26 cellular contexts compared by ENCODE assay signal in the genomic region with DNA sequence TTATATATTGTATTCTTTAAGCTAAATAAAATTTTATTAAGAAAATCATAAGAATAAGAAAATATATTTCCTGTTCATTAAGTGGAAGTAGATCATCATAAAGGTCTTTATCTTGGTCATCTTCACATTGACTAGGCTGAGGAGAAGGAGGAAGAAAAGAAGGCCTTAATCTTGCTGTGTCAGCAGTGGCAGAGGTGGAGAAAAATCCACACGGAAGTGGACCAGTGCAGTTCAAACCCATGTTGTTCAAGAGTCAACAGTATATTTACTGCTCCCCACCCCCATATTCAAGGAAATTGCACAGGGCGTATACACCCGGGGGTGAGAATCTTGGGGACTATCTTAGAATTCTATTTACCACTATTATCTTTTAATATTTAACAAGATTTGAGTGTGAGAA.
DNase-seq lines count a peak whose midpoint lies in the region; ATAC-seq, FAIRE-seq and TF ChIP-seq lines count a peak whose summit lies in the region.
"Had no signal": no experiment of that assay in that cellular context is flagged by ENCODE, and none has a peak within 500 bp of the region (broad histone marks: within the 10 kb centered on the region; RNA-seq: fewer than 3 reads in every experiment).

No MANE protein-coding gene starts in this region.

- peak overlapping the region; percentile 76; the same call in 1 of the 2 replicates for H3K27ac Mint-ChIP-seq in GM23338
- H3K27ac Mint-ChIP-seq in central memory CD8-positive, alpha-beta T cell (ENCODE audit: low read depth) = peak overlapping the region; percentile 26
- no peak overlapping the region for H3K27ac Mint-ChIP-seq in activated T-cell treated with anti-CD3 and anti-CD28 coated beads, Interleukin-2, amount 50 U/mL, for 72 hours
- H3K27ac Mint-ChIP-seq: B cell; CD8-positive, alpha-beta T cell had no signal

- no peaks in the 10 kb centered on the region for H3K9me3 Mint-ChIP-seq in GM23338
- H3K9me3 Mint-ChIP-seq in central memory CD8-positive, alpha-beta T cell = no peaks in the 10 kb centered on the region
- no peaks in the 10 kb centered on the region for H3K9me3 Mint-ChIP-seq in activated T-cell treated with anti-CD3 and anti-CD28 coated beads, Interleukin-2, amount 50 U/mL, for 72 hours
- H3K9me3 Mint-ChIP-seq: CD8-positive, alpha-beta T cell had no signal

- no peaks in the 10 kb centered on the region for H3K9me2 ChIP-seq in GM23338 (ENCODE audit: insufficient read depth)

- WGBS in small intestine, 3 donors = 62 to 75% (median 73%) methylated on average over 3 of the region's 3 CpGs
- WGBS in pancreas, 2 donors = 83 to 84% methylated on average over 3 of the region's 3 CpGs

- H3K27ac ChIP-seq in GM23338 (ENCODE audit: low read depth) (no peak overlapping the region), small intestine (ENCODE audit: low read depth in 1 of 2, low read length in 1 of 2) (no peak overlapping the region), pancreas (no peak overlapping the region)
- H3K27ac ChIP-seq: C4-2B, HL-60, PC-9 had no signal

- no peaks in the 10 kb centered on the region; the same call in 1 of the 2 replicates for H4K20me1 ChIP-seq in GM23338 (replicated peaks; ENCODE audit: insufficient read depth)

- no peaks in the 10 kb centered on the region for H3K79me2 ChIP-seq in GM23338 (replicated peaks; ENCODE audit: insufficient read depth)

- H3K4me1 Mint-ChIP-seq in GM23338 = no peaks in the 10 kb centered on the region
- no peaks in the 10 kb centered on the region for H3K4me1 Mint-ChIP-seq in central memory CD8-positive, alpha-beta T cell
- peaks cover 4% of the 10 kb centered on the region for H3K4me1 Mint-ChIP-seq in activated T-cell treated with anti-CD3 and anti-CD28 coated beads, Interleukin-2, amount 50 U/mL, for 72 hours (ENCODE audit: low read depth)

- no peak for FAIRE-seq in small intestine (lab: Jason Lieb, UNC)
- no peak for FAIRE-seq in pancreas (lab: Jason Lieb, UNC)
- FAIRE-seq: GM12891, GM19239 had no signal

- in situ Hi-C loops in GM13977 (cut with MboI; ENCODE audit: low pct_unique_long_range_greater_than_20kb, low sequenced_read_pairs, unreplicated experiment) = no loop called here

- no peak overlapping the region for H3K4me2 ChIP-seq in GM23338
- H3K4me2 ChIP-seq: PC-9 had no signal

- no peaks in the 10 kb centered on the region for H3K27me3 ChIP-seq in GM23338 (ENCODE audit: insufficient read depth)
- no peaks in the 10 kb centered on the region for H3K27me3 ChIP-seq in small intestine (ENCODE audit: control insufficient read depth in 2 of 2, insufficient read depth in 2 of 2, low read length in 2 of 2)
- H3K27me3 ChIP-seq in pancreas = no peaks in the 10 kb centered on the region

- DNase-seq in GM23338 (ENCODE audit: low spot score) = no peak
- peak; percentile 54 for DNase-seq in OCI-M1 (lab: John Stamatoyannopoulos, UW)
- no peak for DNase-seq in central memory CD8-positive, alpha-beta T cell (ENCODE audit: low spot score in 2 of 2)
- DNase-seq in small intestine = peak; percentile 35
- no peak for DNase-seq in activated T-cell treated with anti-CD3 and anti-CD28 coated beads, Interleukin-2, amount 50 U/mL, for 72 hours
- DNase-seq in pancreas = no peak
- DNase-seq in GM13977 (ENCODE audit: low spot score) = no peak
- DNase-seq: CD8-positive, alpha-beta T cell; DMS79 treated with DMSO at 0.1 percent for 48 hours; GF-D8; KBM-7; NCI-H1105 treated with DMSO at 0.1 percent for 48 hours; NCI-H146; NCI-H1930; NCI-H2107; NCI-H524; NCI-H774; NK-92 treated with Interleukin-12 subunit alpha and Interleukin-12 subunit beta, amount 100 ng/mL, for 24 hours; PC-9; RPMI8226; SHP77 treated with DMSO at 0.1 percent for 48 hours had no signal

- H3K9me3 ChIP-seq in small intestine (ENCODE audit: control insufficient read depth, low read depth) = no peaks in the 10 kb centered on the region
- H3K9me3 ChIP-seq in pancreas = no peaks in the 10 kb centered on the region

- ATAC-seq in GM23338 = no peak
- ATAC-seq in central memory CD8-positive, alpha-beta T cell (replicated peaks; ENCODE audit: extremely low read depth, poor library complexity, severe bottlenecking) = no peak
- no peak for ATAC-seq in activated T-cell treated with anti-CD3 and anti-CD28 coated beads, Interleukin-2, amount 50 U/mL, for 72 hours (replicated peaks in 1 of 2)
- no peak for ATAC-seq in pancreas
- ATAC-seq: CD8-positive, alpha-beta T cell had no signal

- H3K36me3 Mint-ChIP-seq in GM23338 (ENCODE audit: low read depth) = peaks cover 27% of the 10 kb centered on the region; the same call in 2 of the 3 replicates
- no peaks in the 10 kb centered on the region for H3K36me3 Mint-ChIP-seq in central memory CD8-positive, alpha-beta T cell (ENCODE audit: insufficient read depth)
- H3K36me3 Mint-ChIP-seq in activated T-cell treated with anti-CD3 and anti-CD28 coated beads, Interleukin-2, amount 50 U/mL, for 72 hours (ENCODE audit: insufficient read depth in 2 of 2) = no peaks in the 10 kb centered on the region

- no peaks in the 10 kb centered on the region for H3K4me1 ChIP-seq in GM23338 (ENCODE audit: insufficient read depth)
- no peaks in the 10 kb centered on the region for H3K4me1 ChIP-seq in small intestine (ENCODE audit: control insufficient read depth in 2 of 2, insufficient read depth in 1 of 2, low read depth in 1 of 2, low read length in 1 of 2)
- no peaks in the 10 kb centered on the region for H3K4me1 ChIP-seq in pancreas

- H3K36me3 ChIP-seq in GM23338 (ENCODE audit: insufficient read depth) (0 out of 2 replicates have a peak, but pooled peaks cover 6% of the 10 kb centered on the region), small intestine (ENCODE audit: control insufficient read depth in 2 of 2, insufficient read depth in 2 of 2, low read length in 2 of 2) (peaks cover 0 to 1% of the 10 kb centered on the region in 2 donors), pancreas (no peaks in the 10 kb centered on the region)

- TF ChIP-seq CTCF in GM23338 (conservative IDR thresholded peaks at IDR 0.05; ENCODE audit: low read depth in 2 of 2) = no peak
- no peak for TF ChIP-seq CTCF in pancreas (IDR thresholded peaks at IDR 0.05)
- TF ChIP-seq CTCF in GM13977 (IDR thresholded peaks at IDR 0.05; ENCODE audit: extremely low read depth, insufficient read depth, missing control alignments) = no peak

- no peaks in the 10 kb centered on the region for H3F3A ChIP-seq in GM23338 (replicated peaks; ENCODE audit: low read depth)

- intact Hi-C loops in pancreas (cut with DNase I) = no loop called here

- no peak overlapping the region for H3K4me3 ChIP-seq in GM23338
- no peak overlapping the region for H3K4me3 ChIP-seq in small intestine (ENCODE audit: low read depth in 1 of 2, low read length in 2 of 2)
- H3K4me3 ChIP-seq in pancreas = no peak overlapping the region
- H3K4me3 ChIP-seq: PC-9 had no signal

- no peaks in the 10 kb centered on the region for H3K27me3 Mint-ChIP-seq in GM23338 (ENCODE audit: insufficient read depth, low read depth, poor library complexity)
- no peaks in the 10 kb centered on the region for H3K27me3 Mint-ChIP-seq in central memory CD8-positive, alpha-beta T cell
- H3K27me3 Mint-ChIP-seq in activated T-cell treated with anti-CD3 and anti-CD28 coated beads, Interleukin-2, amount 50 U/mL, for 72 hours (ENCODE audit: low read depth) = no peaks in the 10 kb centered on the region
- H3K27me3 Mint-ChIP-seq: B cell had no signal

- H2AFZ ChIP-seq in GM23338 = no peak overlapping the region
- H2AFZ ChIP-seq: PC-9 had no signal

- H3K4me3 Mint-ChIP-seq in GM23338 = no peak overlapping the region
- H3K4me3 Mint-ChIP-seq in central memory CD8-positive, alpha-beta T cell = no peak overlapping the region
- no peak overlapping the region for H3K4me3 Mint-ChIP-seq in activated T-cell treated with anti-CD3 and anti-CD28 coated beads, Interleukin-2, amount 50 U/mL, for 72 hours
- H3K4me3 Mint-ChIP-seq: B cell; CD8-positive, alpha-beta T cell had no signal

TF ChIP-seq in GM23338, 12 proteins besides CTCF, POLR2A, EP300 and RAD21:
- TF ChIP-seq ETS1 (IDR thresholded peaks at IDR 0.05) (no peak), ZNF114 (CRISPR knock-in tag; IDR thresholded peaks at IDR 0.05) (no peak), EZH2 (IDR thresholded peaks at IDR 0.05; ENCODE audit: low read depth, unreplicated experiment) (no peak), STAT1 (IDR thresholded peaks at IDR 0.05; ENCODE audit: unreplicated experiment) (no peak), EZH2phosphoT487 (IDR thresholded peaks at IDR 0.05; ENCODE audit: unreplicated experiment) (no peak)
TF ChIP-seq in GM23338: peak in this region for 0.

Comparison
In these comparisons a context has a peak if more than half of its experiments do, and no peak if none do; other contexts are left out.
1. DNase-seq: peak in OCI-M1 (single experiment) and small intestine (single experiment); none in GM23338 (single experiment), central memory CD8-positive, alpha-beta T cell (0 of 2), activated T-cell treated with anti-CD3 and anti-CD28 coated beads, Interleukin-2, amount 50 U/mL, for 72 hours (0 of 2), pancreas (0 of 6) and GM13977 (single experiment).